Comparison of ENCODE assay signal across 8 cellular contexts in the genomic region with DNA sequence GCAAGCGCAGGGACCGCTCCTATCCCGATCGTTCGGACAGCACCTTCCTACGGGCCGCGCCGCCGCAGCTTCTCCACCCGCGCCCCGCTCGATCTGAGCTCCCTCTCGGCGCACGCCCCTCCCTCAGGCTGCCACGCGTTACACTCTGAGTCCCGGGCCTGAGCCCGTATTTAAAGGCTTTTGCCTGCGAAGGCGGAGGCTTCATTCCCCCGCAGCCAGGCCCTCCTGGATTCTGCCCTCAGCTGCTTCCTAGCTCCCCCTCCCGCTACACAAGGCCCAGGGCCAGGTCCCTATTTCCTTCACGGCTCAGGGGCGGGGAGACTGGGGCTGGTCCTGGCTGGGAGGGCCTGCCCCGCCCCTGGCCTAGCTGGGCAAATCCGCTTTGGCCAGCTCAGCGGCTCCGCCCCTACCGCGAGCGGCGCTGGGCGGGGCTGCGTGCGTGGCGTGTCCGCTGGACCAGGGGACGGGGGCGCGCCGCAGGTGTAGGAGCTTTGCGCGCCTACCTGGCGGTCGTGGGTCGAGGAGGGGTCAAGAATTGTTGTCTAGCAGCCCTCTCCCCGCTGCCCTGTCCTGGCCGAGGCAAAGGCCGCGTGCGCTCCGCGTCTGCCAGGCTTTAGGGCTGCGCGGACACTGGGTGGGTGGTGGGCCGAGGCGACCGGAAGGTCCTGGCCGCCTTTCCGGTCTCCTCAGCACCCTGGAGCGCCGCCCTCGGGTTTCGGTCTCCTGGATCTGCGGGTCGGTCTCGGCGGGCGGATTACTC. TPM values are rescaled to one million over a fixed set of nuclear protein-coding genes. Genes with fewer than 3 reads are reported as not detected.
DNase-seq lines count a peak whose midpoint lies in the region; ATAC-seq and TF ChIP-seq lines count a peak whose summit lies in the region.

A gene (minus strand): TSS at position 144 of the 760 bp plus-strand sequence. CDS start 5,927 bp downstream, outside the sequence.

- DNase-seq in NCI-H748 (lab: John Stamatoyannopoulos, UW; ENCODE audit: unreplicated experiment) (peak; percentile 95), dedifferentiated amniotic fluid mesenchymal stem cell (ENCODE audit: extremely low spot score) (peak; percentile 99), left lobe of liver (ENCODE audit: low spot score) (peak; percentile 99)
- peak; percentile 87 for DNase-seq in activated CD4-positive, alpha-beta T cell treated with anti-CD3 and anti-CD28 coated beads, Interleukin-2, amount 50 U/mL, for 1 hour
- DNase-seq in stimulated activated CD4-positive, alpha-beta T cell treated with anti-CD3 and anti-CD28 coated beads, Interleukin-2, amount 100 ng/mL, for 4 hours (ENCODE audit: low read depth) = peak; percentile 87

- ATAC-seq in GM19351 (IDR thresholded peaks at IDR 0.05; ENCODE audit: unreplicated experiment) (peak; percentile 95), HG03521 (IDR thresholded peaks at IDR 0.05; ENCODE audit: unreplicated experiment) (peak; percentile 97), left lobe of liver (peak; percentile 87)

- no peak for TF ChIP-seq CTCF in C4-2B (conservative IDR thresholded peaks at IDR 0.05)

- H3K27ac ChIP-seq in C4-2B = peak within 1 kb of the TSS; percentile 85

RNA-seq across cellular contexts. Expression of the gene that starts here (rescaled TPM):
- total RNA-seq in left lobe of liver = 225 TPM

Comparison
In these comparisons a context has a peak if more than half of its experiments do, and no peak if none do; other contexts are left out.
1. Peak in every context shown above with its lines: DNase-seq, ATAC-seq and H3K27ac ChIP-seq.